In the genomic region with DNA sequence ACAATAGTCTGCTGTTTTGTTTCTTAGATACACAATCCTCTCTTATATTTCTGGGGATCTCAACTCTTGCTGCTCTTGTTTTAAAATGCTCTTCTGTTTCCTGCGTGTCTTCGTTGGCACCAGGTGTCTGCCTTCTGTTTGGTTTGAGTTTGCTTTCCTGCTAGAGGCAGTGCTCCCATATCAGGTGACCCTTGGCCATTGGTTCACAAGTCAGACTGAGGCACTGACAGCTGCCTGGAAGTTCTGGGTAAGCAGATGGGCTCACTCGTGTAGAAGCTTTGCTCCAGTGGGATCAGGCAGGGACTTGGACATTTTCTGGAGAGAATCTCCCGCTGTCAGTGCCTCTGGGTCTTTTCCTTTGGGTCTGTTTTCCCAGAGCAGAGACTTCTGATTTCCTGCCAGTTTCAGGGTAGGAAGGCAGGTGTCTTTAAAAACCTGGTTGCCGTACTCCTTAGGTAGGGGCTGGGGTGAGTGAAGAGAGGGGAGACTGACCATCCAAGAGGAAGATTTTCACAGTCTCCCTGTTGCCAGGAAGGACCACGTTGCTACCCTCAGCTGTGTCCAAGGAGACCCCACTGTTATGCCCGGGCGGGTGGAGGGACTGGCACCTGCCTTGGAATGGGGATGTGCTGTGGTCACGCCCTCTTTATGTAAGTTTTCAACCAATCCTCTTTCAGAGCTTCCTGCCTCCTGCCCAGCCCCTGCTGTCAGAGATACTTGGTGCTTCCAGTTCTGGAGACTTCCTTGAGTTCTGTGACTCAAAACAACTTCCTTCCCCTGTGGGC, we compare ENCODE assay signal across 8 cellular contexts.
DNase-seq lines count a peak whose midpoint lies in the region; ATAC-seq, FAIRE-seq and TF ChIP-seq lines count a peak whose summit lies in the region.
"Not testable (repeated sequence)": the region's sequence is repeated elsewhere in the genome, so short reads cannot be mapped to it uniquely, and the experiment has no call there.

No MANE protein-coding gene starts in this region.

- peaks cover 27% of the 10 kb centered on the region for H3K36me3 Mint-ChIP-seq in endodermal cell (ENCODE audit: low read depth)

- TF ChIP-seq CTCF in GM12878 (IDR thresholded peaks at IDR 0.05 in 2 of 3, conservative IDR thresholded peaks at IDR 0.05 in 1 of 3; ENCODE audit: control insufficient read depth in 2 of 3, extremely low read depth in 1 of 3, insufficient read depth in 1 of 3, low read depth in 3 of 3, low read length in 3 of 3); endodermal cell (conservative IDR thresholded peaks at IDR 0.05); right lobe of liver (IDR thresholded peaks at IDR 0.05): not testable (repeated sequence)

- not testable (repeated sequence) for H3K4me1 ChIP-seq in GM12878 (ENCODE audit: control insufficient read depth, insufficient read depth, low read length); endodermal cell (ENCODE audit: control insufficient read depth, insufficient read depth, low read length); small intestine (ENCODE audit: control insufficient read depth in 2 of 2, insufficient read depth in 1 of 2, low read depth in 1 of 2, low read length in 1 of 2)
- H3K4me1 ChIP-seq in right lobe of liver = peaks cover 0 to 12% (median 0%) of the 10 kb centered on the region in 4 donors

- RAD21 ChIA-PET in GM12878 (lab: Charles Lee; ENCODE audit: unreplicated experiment) = interaction anchor here (0.5 kb wide), 1 partner anchor 14 kb away, joined by 4 read pairs; no protein-coding TSS in a partner anchor

- H3K36me3 ChIP-seq in GM12878 (ENCODE audit: control insufficient read depth in 2 of 2, insufficient read depth in 2 of 2, low read length in 1 of 2); endodermal cell (ENCODE audit: control insufficient read depth, insufficient read depth, low read length); right lobe of liver; small intestine (ENCODE audit: control insufficient read depth in 2 of 2, insufficient read depth in 2 of 2, low read length in 2 of 2): not testable (repeated sequence)

- H3K4me2 ChIP-seq in GM12878 (ENCODE audit: control insufficient read depth, insufficient read depth) = not testable (repeated sequence)

- H3K27me3 ChIP-seq in GM12878 (replicated peaks in 1 of 2; ENCODE audit: control insufficient read depth in 2 of 2, insufficient read depth in 2 of 2, low read length in 1 of 2); endodermal cell (ENCODE audit: control insufficient read depth, insufficient read depth, low read length, poor library complexity, severe bottlenecking); right lobe of liver; small intestine (ENCODE audit: control insufficient read depth in 2 of 2, insufficient read depth in 2 of 2, low read length in 2 of 2): not testable (repeated sequence)

- H3K9ac ChIP-seq in GM12878 (ENCODE audit: control insufficient read depth, insufficient read depth, low read length); endodermal cell (ENCODE audit: extremely low read depth, low read length, poor library complexity, severe bottlenecking): not testable (repeated sequence)

- TF ChIP-seq RAD21 in GM12878 (IDR thresholded peaks at IDR 0.05; ENCODE audit: insufficient read depth, low read depth, low read length) = not testable (repeated sequence)

- H3K4me3 Mint-ChIP-seq in endodermal cell = not testable (repeated sequence)

- H3K79me2 ChIP-seq in GM12878 (ENCODE audit: control insufficient read depth, insufficient read depth, low read length) = not testable (repeated sequence)

- not testable (repeated sequence) for H3K27me3 Mint-ChIP-seq in endodermal cell (ENCODE audit: insufficient read depth)

- POLR2A ChIA-PET in GM12878 (lab: Charles Lee) = not testable (repeated sequence)

- not testable (repeated sequence) for TF ChIP-seq POLR2A in GM12878 (IDR thresholded peaks at IDR 0.05; ENCODE audit: low read depth, low read length); right lobe of liver (IDR thresholded peaks at IDR 0.05)

- TF ChIP-seq EP300 in GM12878 (IDR thresholded peaks at IDR 0.05; ENCODE audit: borderline replicate concordance in 1 of 2, control insufficient read depth in 1 of 2, low read depth in 2 of 2, low read length in 2 of 2) = not testable (repeated sequence)

- 18% methylated on average over 8 of the region's 9 CpGs for WGBS in GM12878 (ENCODE audit: insufficient coverage, insufficient replicate concordance, low lambda C conversion rate, missing lambda C conversion rate)
- WGBS in endodermal cell (ENCODE audit: insufficient coverage in 1 of 2, insufficient read length in 1 of 2), 2 experiments = 50 to 87% methylated on average over 1 to 9 of the region's 9 CpGs
- WGBS in right lobe of liver (ENCODE audit: insufficient coverage, low coverage, low lambda C conversion rate, missing lambda C conversion rate) = 36% methylated on average over 5 of the region's 9 CpGs
- WGBS in small intestine, 3 donors = 15 to 51% (median 34%) methylated on average over 9 of the region's 9 CpGs

- intact Hi-C loops in GM12878 (cut with micrococcal nuclease; ENCODE audit: unreplicated experiment); cardiac septum (cut with DNase I); right lobe of liver (cut with DNase I): not testable (repeated sequence)

- in situ Hi-C loops in GM12878 (cut with MboI) = not testable (repeated sequence)

- not testable (repeated sequence) for H3K27ac Mint-ChIP-seq in endodermal cell

- not testable (repeated sequence) for H4K20me1 ChIP-seq in GM12878 (ENCODE audit: control insufficient read depth, insufficient read depth)

- peaks cover 30% of the 10 kb centered on the region for H3K9me3 Mint-ChIP-seq in endodermal cell

- H3K4me1 Mint-ChIP-seq in endodermal cell = not testable (repeated sequence)

- SMC1A ChIA-PET in GM12878 (lab: Charles Lee; ENCODE audit: uncharacterized antibody, unreplicated experiment) = not testable (repeated sequence)

- not testable (repeated sequence) for ATAC-seq in GM12878
- ATAC-seq in right lobe of liver = peak; percentile 57 to 87 (median 76)

- not testable (repeated sequence) for BruUV-seq in GM12878 (replicated peaks; lab: Mats Ljungman, UMichigan)

- H3K9me3 ChIP-seq in GM12878 (replicated peaks; ENCODE audit: control insufficient read depth, insufficient read depth, low read length); right lobe of liver; small intestine (ENCODE audit: control insufficient read depth, low read depth): not testable (repeated sequence)
- peaks cover 13% of the 10 kb centered on the region for H3K9me3 ChIP-seq in endodermal cell (ENCODE audit: control insufficient read depth, low read length)

- CTCF ChIA-PET in GM12878 (lab: Yijun Ruan, JAX) = interaction anchor here (1.4 kb wide), 1 partner anchor 14 kb away, joined by 4 read pairs; no protein-coding TSS in a partner anchor

- H3K27ac ChIP-seq in GM12878 (ENCODE audit: control insufficient read depth, insufficient read depth); endodermal cell (ENCODE audit: low read depth, low read length); right lobe of liver; small intestine (ENCODE audit: low read depth in 1 of 2, low read length in 1 of 2): not testable (repeated sequence)

- not testable (repeated sequence) for H3K4me3 ChIP-seq in GM12878; endodermal cell (ENCODE audit: low read length); right lobe of liver; small intestine (ENCODE audit: low read depth in 1 of 2, low read length in 2 of 2)

- DNase-seq in COLO668 (lab: John Stamatoyannopoulos, UW; ENCODE audit: unreplicated experiment) (peak; percentile 11), NCI-H524 (lab: John Stamatoyannopoulos, UW) (peak; percentile 73 to 89), endodermal cell (peak; percentile 37), cardiac septum (ENCODE audit: low spot score) (peak; percentile 73), small intestine (peak; percentile 9)
- DNase-seq in HTR-8/SVneo (ENCODE audit: insufficient read length, low spot score); GM12878 (ENCODE audit: low read depth, low spot score); right lobe of liver: not testable (repeated sequence)

- not testable (repeated sequence) for H2AFZ ChIP-seq in GM12878 (ENCODE audit: control insufficient read depth, low read depth, low read length)

- FAIRE-seq in HTR-8/SVneo (lab: Jason Lieb, UNC) = peak; percentile 68
- peak; percentile 76 for FAIRE-seq in GM12878 (lab: Jason Lieb, UNC)
- FAIRE-seq in small intestine (lab: Jason Lieb, UNC) = not testable (repeated sequence)
